ENCODE assay signal across 24 cellular contexts in the genomic region with DNA sequence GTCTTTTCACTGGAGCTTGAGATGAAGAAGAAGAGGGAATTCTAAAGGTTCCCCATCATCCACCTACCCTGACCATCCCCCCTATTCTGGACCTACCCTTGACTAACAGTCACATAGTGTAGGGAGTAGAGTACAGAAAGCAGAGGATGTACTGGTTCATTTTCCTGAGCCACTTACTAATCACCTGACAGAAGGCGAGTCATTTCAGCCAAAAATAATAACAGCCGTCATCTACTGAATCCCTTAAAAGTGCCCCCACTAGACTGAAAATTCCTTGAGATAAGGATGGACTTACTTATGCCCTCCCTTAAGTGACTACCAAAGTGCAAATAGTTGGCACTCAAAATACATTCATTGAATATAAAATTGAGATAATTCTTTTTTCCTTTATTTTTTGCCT.
"Had no signal": no experiment of that assay in that cellular context is flagged by ENCODE, and none has a peak within 500 bp of the region (broad histone marks: within the 10 kb centered on the region; RNA-seq: fewer than 3 reads in every experiment).

No MANE protein-coding gene starts in this region.

- H3K9me3 ChIP-seq: body of pancreas had no signal

- ATAC-seq: activated CD4-positive, alpha-beta T cell treated with anti-CD3 and anti-CD28 coated beads for 36 hours; activated CD8-positive, alpha-beta memory T cell treated with anti-CD3 and anti-CD28 coated beads, Interleukin-2, amount 10 ng/mL, durations not matched to agents 7 days and 5 days; activated T-helper 17 cell treated with anti-CD3 and anti-CD28 coated beads, Interleukin-2, amount 50 U/mL, for 72 hours; body of pancreas; effector memory CD8-positive, alpha-beta T cell; foreskin keratinocyte; left lung; psoas muscle; right cardiac atrium; stimulated activated naive CD8-positive, alpha-beta T cell treated with anti-CD3 and anti-CD28 coated beads, Interleukin-15, Interleukin-2, amounts not matched to agents 100 U/mL and 50 U/mL, for 24 hours; WTC11 had no signal

- H3K27ac ChIP-seq: body of pancreas, foreskin keratinocyte, left lung, psoas muscle, skin epidermis, tibial artery had no signal

- H3K4me3 ChIP-seq: body of pancreas, left lung, psoas muscle, skin epidermis, tibial artery had no signal

- FAIRE-seq: TTC549 had no signal

- DNase-seq: activated CD4-positive, alpha-beta memory T cell treated with anti-CD3 and anti-CD28 coated beads, Interleukin-2, amount 10 ng/mL, durations not matched to agents 7 days and 5 days; activated CD4-positive, alpha-beta T cell treated with anti-CD3 and anti-CD28 coated beads for 36 hours; activated CD8-positive, alpha-beta memory T cell treated with anti-CD3 and anti-CD28 coated beads, Interleukin-2, amount 10 ng/mL, durations not matched to agents 7 days and 5 days; activated naive CD4-positive, alpha-beta T cell; activated naive CD8-positive, alpha-beta T cell treated with anti-CD3 and anti-CD28 coated beads for 36 hours; activated T-cell treated with anti-CD3 and anti-CD28 coated beads, Interleukin-2, amount 50 U/mL, for 1 hour; amniotic stem cell; body of pancreas; caudate nucleus; effector memory CD8-positive, alpha-beta T cell; foreskin keratinocyte; hypothalamus; islet precursor cell; left lung; midbrain; psoas muscle; right cardiac atrium; stimulated activated naive CD8-positive, alpha-beta T cell treated with anti-CD3 and anti-CD28 coated beads, Interleukin-15, Interleukin-2, amounts not matched to agents 100 U/mL and 50 U/mL, for 24 hours; substantia nigra; tibial artery had no signal

- H3K27me3 ChIP-seq: body of pancreas, foreskin keratinocyte had no signal

- H3K4me1 ChIP-seq: body of pancreas, foreskin keratinocyte, left lung, psoas muscle had no signal

- H3K36me3 ChIP-seq: left lung, tibial artery had no signal
